In genomic region chr10:76133597-76134255, GRCh38 we compare ENCODE assay signal across 21 cellular contexts.
DNase-seq lines count a peak whose midpoint lies in the region; ATAC-seq and TF ChIP-seq lines count a peak whose summit lies in the region.
"Had no signal": no experiment of that assay in that cellular context is flagged by ENCODE, and none has a peak within 500 bp of the region (broad histone marks: within the 10 kb centered on the region; RNA-seq: fewer than 3 reads in every experiment).

No MANE protein-coding gene starts in this region.

- no peaks in the 10 kb centered on the region for H3K9me3 Mint-ChIP-seq in type B pancreatic cell
- H3K9me3 Mint-ChIP-seq: activated naive CD8-positive, alpha-beta T cell treated with anti-CD3 and anti-CD28 coated beads, Interleukin-2, amount 10 ng/mL, durations not matched to agents 7 days and 5 days; activated T-cell treated with anti-CD3 and anti-CD28 coated beads, Interleukin-2, amount 50 U/mL, for 24 hours; dendritic cell treated with granulocyte-macrophage colony-stimulating factor and Interleukin-4, amounts not matched to agents 40 ng/mL and 50 ng/mL, for 4 days had no signal

- H3K4me3 Mint-ChIP-seq in type B pancreatic cell: peak overlapping the region; percentile 20
- H3K4me3 Mint-ChIP-seq: activated naive CD8-positive, alpha-beta T cell treated with anti-CD3 and anti-CD28 coated beads, Interleukin-2, amount 10 ng/mL, durations not matched to agents 7 days and 5 days; activated T-cell treated with anti-CD3 and anti-CD28 coated beads, Interleukin-2, amount 50 U/mL, for 24 hours; dendritic cell treated with granulocyte-macrophage colony-stimulating factor and Interleukin-4, amounts not matched to agents 40 ng/mL and 50 ng/mL, for 4 days had no signal

- H3K4me3 ChIP-seq in HEK293 (ENCODE audit: low read depth, low read length) (no peak overlapping the region), dorsolateral prefrontal cortex (no peak overlapping the region)
- H3K4me3 ChIP-seq: BLaER1 treated with 17β-estradiol and CSF1 and Interleukin-3, amounts not matched to agents 10 nM and 100 nM; K562; pancreas; Peyer's patch; skin epidermis had no signal

- peaks cover 24% of the 10 kb centered on the region for H3K27me3 Mint-ChIP-seq in type B pancreatic cell
- H3K27me3 Mint-ChIP-seq: activated T-cell treated with anti-CD3 and anti-CD28 coated beads, Interleukin-2, amount 50 U/mL, for 24 hours; dendritic cell treated with granulocyte-macrophage colony-stimulating factor and Interleukin-4, amounts not matched to agents 40 ng/mL and 50 ng/mL, for 4 days had no signal

- no peak for ATAC-seq in HG02763 (IDR thresholded peaks at IDR 0.05; ENCODE audit: unreplicated experiment)
- ATAC-seq: K562, pancreas had no signal

- H3K4me1 ChIP-seq in HEK293 (ENCODE audit: control insufficient read depth, insufficient read depth, low read length): 0 out of 2 replicates have a peak, but pooled peaks cover 3% of the 10 kb centered on the region
- H3K4me1 ChIP-seq: BLaER1 treated with 17β-estradiol and CSF1 and Interleukin-3, amounts not matched to agents 10 nM and 100 nM; pancreas; Peyer's patch had no signal

- no peaks in the 10 kb centered on the region for H3K9me3 ChIP-seq in HEK293 (ENCODE audit: control insufficient read depth, insufficient read depth, low read depth, low read length)
- H3K9me3 ChIP-seq: BLaER1 treated with 17β-estradiol and CSF1 and Interleukin-3, amounts not matched to agents 10 nM and 100 nM; pancreas; Peyer's patch had no signal

- peak; percentile 55 for DNase-seq in NCI-H345 treated with DMSO at 0.1 percent for 48 hours (lab: John Stamatoyannopoulos, UW; ENCODE audit: unreplicated experiment)
- peak; percentile 87 for DNase-seq in fibroblast of gingiva (ENCODE audit: low read depth)
- no peak for DNase-seq in type B pancreatic cell (ENCODE audit: extremely low spot score, unreplicated experiment)
- DNase-seq in dorsolateral prefrontal cortex: no peak
- DNase-seq in kidney glomerular epithelial cell (lab: John Stamatoyannopoulos, UW): no peak
- DNase-seq: activated CD4-positive, alpha-beta T cell treated with anti-CD3 and anti-CD28 coated beads, Interleukin-2, amount 50 U/mL, for 48 hours; activated naive CD8-positive, alpha-beta T cell treated with anti-CD3 and anti-CD28 coated beads, Interleukin-2, amount 10 ng/mL, durations not matched to agents 7 days and 5 days; activated T-cell treated with anti-CD3 and anti-CD28 coated beads, Interleukin-2, amount 50 U/mL, for 24 hours; DMS79; kidney; NCI-H1048; NCI-H526; pancreas; Peyer's patch; stimulated activated CD4-positive, alpha-beta T cell treated with anti-CD3 and anti-CD28 coated beads, Interleukin-4, amount 100 ng/mL, for 4 hours had no signal

- H3K27ac Mint-ChIP-seq in type B pancreatic cell: peak overlapping the region; percentile 14
- H3K27ac Mint-ChIP-seq: activated naive CD8-positive, alpha-beta T cell treated with anti-CD3 and anti-CD28 coated beads, Interleukin-2, amount 10 ng/mL, durations not matched to agents 7 days and 5 days; activated T-cell treated with anti-CD3 and anti-CD28 coated beads, Interleukin-2, amount 50 U/mL, for 24 hours; dendritic cell treated with granulocyte-macrophage colony-stimulating factor and Interleukin-4, amounts not matched to agents 40 ng/mL and 50 ng/mL, for 4 days had no signal

- POLR2A ChIA-PET in HEK293 (lab: Yijun Ruan, JAX): no interaction called here

- CTCF ChIA-PET in HEK293 (lab: Yijun Ruan, JAX): interaction anchor here (0.5 to 0.7 kb wide), 2 partner anchors 100 to 531 kb away, joined by 3 read pairs; no protein-coding TSS in a partner anchor

- peaks cover 33% of the 10 kb centered on the region for H3K4me1 Mint-ChIP-seq in type B pancreatic cell (ENCODE audit: unreplicated experiment)

- no peak for TF ChIP-seq CTCF in HEK293 (tag by site-specific recombination; IDR thresholded peaks at IDR 0.05)
- no peak for TF ChIP-seq CTCF in type B pancreatic cell (conservative IDR thresholded peaks at IDR 0.05)
- no peak for TF ChIP-seq CTCF in dorsolateral prefrontal cortex (IDR thresholded peaks at IDR 0.05 in 54 of 56, conservative IDR thresholded peaks at IDR 0.05 in 2 of 56; ENCODE audit: low read depth in 1 of 56, partially characterized antibody in 56 of 56)

- peaks cover 0 to 18% (median 0%) of the 10 kb centered on the region in 45 donors for H3K27me3 ChIP-seq in dorsolateral prefrontal cortex
- H3K27me3 ChIP-seq: pancreas, Peyer's patch had no signal

- intact Hi-C loops in dorsolateral prefrontal cortex (cut with DNase I): no loop called here

- peaks cover 3% of the 10 kb centered on the region for H3K36me3 Mint-ChIP-seq in type B pancreatic cell
- H3K36me3 Mint-ChIP-seq: activated naive CD8-positive, alpha-beta T cell treated with anti-CD3 and anti-CD28 coated beads, Interleukin-2, amount 10 ng/mL, durations not matched to agents 7 days and 5 days had no signal

- no peak overlapping the region for H3K27ac ChIP-seq in HEK293 (ENCODE audit: extremely low read depth, low read depth, low read length)
- H3K27ac ChIP-seq in dorsolateral prefrontal cortex: no peak overlapping the region
- H3K27ac ChIP-seq: BLaER1 treated with 17β-estradiol and CSF1 and Interleukin-3, amounts not matched to agents 10 nM and 100 nM; pancreas; Peyer's patch; skin epidermis had no signal

- H3K36me3 ChIP-seq in HEK293 (ENCODE audit: control insufficient read depth in 2 of 2, insufficient read depth in 1 of 2, low read length in 2 of 2): no peaks in the 10 kb centered on the region
- H3K36me3 ChIP-seq: BLaER1 treated with 17β-estradiol and CSF1 and Interleukin-3, amounts not matched to agents 10 nM and 100 nM; pancreas; Peyer's patch had no signal

TF ChIP-seq in HEK293, 187 proteins besides CTCF, POLR2A, EP300 and RAD21:
- no peak for TF ChIP-seq ZEB2 (tag by site-specific recombination; IDR thresholded peaks at IDR 0.05)
- TF ChIP-seq TRIM28 (IDR thresholded peaks at IDR 0.05; ENCODE audit: borderline replicate concordance, low read length): peak; percentile 61; the same call in 1 of the 2 replicates

Comparison
In these comparisons a context has a peak if more than half of its experiments do, and no peak if none do; other contexts are left out.
1. DNase-seq: peak in NCI-H345 treated with DMSO at 0.1 percent for 48 hours (single experiment) and fibroblast of gingiva (single experiment); none in type B pancreatic cell (single experiment), dorsolateral prefrontal cortex (0 of 10) and kidney glomerular epithelial cell (single experiment).